Comparison of ENCODE assay signal across 26 cellular contexts in the genomic region with DNA sequence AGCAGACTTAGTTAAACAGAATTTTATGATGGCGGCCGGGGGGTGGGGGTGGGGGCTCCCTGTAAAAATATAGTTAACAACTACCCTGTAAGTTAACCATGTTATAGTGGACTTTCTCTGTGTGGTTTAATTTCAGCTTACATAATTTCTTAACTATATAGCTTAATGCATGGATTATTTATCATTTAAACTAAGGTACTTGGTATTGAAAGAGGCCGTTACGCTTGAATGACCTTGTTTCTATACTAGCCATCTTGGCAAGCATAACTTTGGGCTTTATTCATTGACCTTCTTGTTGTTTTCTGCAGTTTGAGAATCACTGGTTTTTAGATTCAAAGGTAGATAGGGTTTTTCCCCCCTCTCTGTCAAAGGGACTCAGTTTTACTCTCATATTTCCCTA. TPM values are rescaled to one million over a fixed set of nuclear protein-coding genes. Genes with fewer than 3 reads are reported as not detected.
"Had no signal": no experiment of that assay in that cellular context is flagged by ENCODE, and none has a peak within 500 bp of the region (broad histone marks: within the 10 kb centered on the region; RNA-seq: fewer than 3 reads in every experiment).

No MANE protein-coding gene starts in this region.

- H3K27me3 ChIP-seq: esophagus muscularis mucosa, foreskin keratinocyte, heart left ventricle, right atrium auricular region, tibial nerve had no signal

- H3K4me2 ChIP-seq: smooth muscle cell had no signal

- H3K27ac Mint-ChIP-seq: activated B cell treated with CpG ODN at 0.5 μM for 24 hours; activated CD8-positive, alpha-beta memory T cell treated with anti-CD3 and anti-CD28 coated beads, Interleukin-2, amount 10 ng/mL, durations not matched to agents 7 days and 5 days; activated CD8-positive, alpha-beta T cell treated with anti-CD3 and anti-CD28 coated beads for 36 hours; activated naive CD4-positive, alpha-beta T cell treated with anti-CD3 and anti-CD28 coated beads, Interleukin-2, amount 10 ng/mL, durations not matched to agents 7 days and 5 days; stimulated activated naive B cell treated with anti-CD40 and anti-IgM and Interleukin-4, amounts not matched to agents 10 μg/mL and 1 μg/mL and 100 μg/mL, for 72 hours had no signal

- ATAC-seq: activated CD8-positive, alpha-beta memory T cell treated with anti-CD3 and anti-CD28 coated beads, Interleukin-2, amount 10 ng/mL, durations not matched to agents 7 days and 5 days; activated CD8-positive, alpha-beta T cell treated with anti-CD3 and anti-CD28 coated beads for 36 hours; foreskin keratinocyte; heart left ventricle; naive thymus-derived CD4-positive, alpha-beta T cell; stimulated activated naive B cell treated with anti-CD40 and anti-IgM and Interleukin-4, amounts not matched to agents 10 μg/mL and 1 μg/mL and 100 μg/mL, for 72 hours had no signal

- DNase-seq: activated B cell treated with CpG ODN at 0.5 μM for 24 hours; activated CD4-positive, alpha-beta T cell treated with anti-CD3 and anti-CD28 coated beads, Interleukin-2, amount 50 U/mL, for 1 hour; activated CD8-positive, alpha-beta memory T cell treated with anti-CD3 and anti-CD28 coated beads, Interleukin-2, amount 10 ng/mL, durations not matched to agents 7 days and 5 days; activated CD8-positive, alpha-beta T cell treated with anti-CD3 and anti-CD28 coated beads for 36 hours; activated gamma-delta T cell; activated naive CD4-positive, alpha-beta T cell treated with anti-CD3 and anti-CD28 coated beads, Interleukin-2, amount 10 ng/mL, durations not matched to agents 7 days and 5 days; amygdala; caudate nucleus; foreskin keratinocyte; heart left ventricle; midbrain; naive thymus-derived CD4-positive, alpha-beta T cell; occipital lobe; stimulated activated CD4-positive, alpha-beta T cell treated with anti-CD3 and anti-CD28 coated beads, Interleukin-15, amount 100 ng/mL, for 24 hours; stimulated activated CD4-positive, alpha-beta T cell treated with anti-CD3 and anti-CD28 coated beads, Interleukin-2, amount 100 ng/mL, for 24 hours; stimulated activated naive B cell treated with anti-CD40 and anti-IgM and Interleukin-4, amounts not matched to agents 10 μg/mL and 1 μg/mL and 100 μg/mL, for 72 hours; T-helper 2 cell had no signal

- H3K36me3 ChIP-seq: right atrium auricular region, tibial nerve had no signal

- H3K4me1 ChIP-seq: foreskin keratinocyte had no signal

- H3K9me3 ChIP-seq: esophagus muscularis mucosa, heart left ventricle, right atrium auricular region, tibial nerve had no signal

- H3K27me3 Mint-ChIP-seq: activated B cell treated with CpG ODN at 0.5 μM for 24 hours; activated CD8-positive, alpha-beta memory T cell treated with anti-CD3 and anti-CD28 coated beads, Interleukin-2, amount 10 ng/mL, durations not matched to agents 7 days and 5 days; activated CD8-positive, alpha-beta T cell treated with anti-CD3 and anti-CD28 coated beads for 36 hours; activated naive CD4-positive, alpha-beta T cell treated with anti-CD3 and anti-CD28 coated beads, Interleukin-2, amount 10 ng/mL, durations not matched to agents 7 days and 5 days; naive thymus-derived CD4-positive, alpha-beta T cell; stimulated activated naive B cell treated with anti-CD40 and anti-IgM and Interleukin-4, amounts not matched to agents 10 μg/mL and 1 μg/mL and 100 μg/mL, for 72 hours had no signal

- H3K4me3 Mint-ChIP-seq: activated B cell treated with CpG ODN at 0.5 μM for 24 hours; activated CD8-positive, alpha-beta memory T cell treated with anti-CD3 and anti-CD28 coated beads, Interleukin-2, amount 10 ng/mL, durations not matched to agents 7 days and 5 days; activated CD8-positive, alpha-beta T cell treated with anti-CD3 and anti-CD28 coated beads for 36 hours; activated naive CD4-positive, alpha-beta T cell treated with anti-CD3 and anti-CD28 coated beads, Interleukin-2, amount 10 ng/mL, durations not matched to agents 7 days and 5 days; neural crest cell; stimulated activated naive B cell treated with anti-CD40 and anti-IgM and Interleukin-4, amounts not matched to agents 10 μg/mL and 1 μg/mL and 100 μg/mL, for 72 hours had no signal

- H3K9me3 Mint-ChIP-seq: activated B cell treated with CpG ODN at 0.5 μM for 24 hours; activated CD8-positive, alpha-beta T cell treated with anti-CD3 and anti-CD28 coated beads for 36 hours; activated naive CD4-positive, alpha-beta T cell treated with anti-CD3 and anti-CD28 coated beads, Interleukin-2, amount 10 ng/mL, durations not matched to agents 7 days and 5 days had no signal

- H3K4me3 ChIP-seq: esophagus muscularis mucosa, heart left ventricle, right atrium auricular region, smooth muscle cell, tibial nerve had no signal

- H3K27ac ChIP-seq: esophagus muscularis mucosa, foreskin keratinocyte, right atrium auricular region, tibial nerve had no signal

RNA-seq across cellular contexts. Expression of a gene that starts 29.1 kb away (rescaled TPM):
- total RNA-seq: activated B cell treated with CpG ODN at 0.5 μM for 24 hours; activated CD8-positive, alpha-beta memory T cell treated with anti-CD3 and anti-CD28 coated beads, Interleukin-2, amount 10 ng/mL, durations not matched to agents 7 days and 5 days; activated CD8-positive, alpha-beta T cell treated with anti-CD3 and anti-CD28 coated beads for 36 hours; chondrocyte; esophagus muscularis mucosa; lower leg skin; naive thymus-derived CD4-positive, alpha-beta T cell; neural crest cell; pulmonary artery endothelial cell; right atrium auricular region; smooth muscle cell; tibial nerve; urinary bladder had no signal
- polyA plus RNA-seq: heart left ventricle; naive thymus-derived CD4-positive, alpha-beta T cell; urinary bladder had no signal
